14 cellular contexts compared by ENCODE assay signal in the genomic region with DNA sequence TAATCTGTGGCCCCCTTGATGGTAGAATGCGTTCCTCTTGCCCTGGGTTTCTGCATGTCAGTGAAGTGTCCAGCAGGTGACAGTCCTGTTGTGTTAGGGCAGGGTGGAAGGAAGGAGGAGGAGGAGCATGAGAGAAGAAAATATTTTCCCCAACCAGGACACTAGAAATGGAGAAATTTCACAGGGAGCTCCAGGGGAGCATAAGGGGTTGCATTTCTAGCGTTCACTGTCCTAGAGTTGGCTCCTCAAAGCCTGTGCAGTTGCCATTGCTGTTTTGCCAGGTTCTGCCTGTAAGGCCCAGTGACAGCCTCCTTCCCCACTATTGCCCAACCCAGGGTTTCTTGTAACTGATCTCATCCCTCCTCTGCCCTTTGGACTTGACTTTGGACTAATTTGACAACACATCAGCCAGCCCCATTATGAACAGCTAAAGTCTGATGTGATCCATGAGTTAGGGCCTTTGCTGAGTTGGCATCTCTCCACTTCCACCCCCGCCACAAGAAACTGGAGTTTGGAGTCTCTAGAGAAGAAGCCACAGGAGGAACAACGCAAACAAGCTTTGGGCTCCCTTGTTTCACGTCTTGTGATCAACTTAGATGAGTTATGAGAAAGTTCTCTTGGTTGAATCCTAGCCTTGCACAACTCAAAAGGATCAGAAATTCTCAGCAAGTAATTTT. TPM values are rescaled to one million over a fixed set of nuclear protein-coding genes. Genes with fewer than 3 reads are reported as not detected.
DNase-seq lines count a peak whose midpoint lies in the region; ATAC-seq, FAIRE-seq and TF ChIP-seq lines count a peak whose summit lies in the region.
"Had no signal": no experiment of that assay in that cellular context is flagged by ENCODE, and none has a peak within 500 bp of the region (broad histone marks: within the 10 kb centered on the region; RNA-seq: fewer than 3 reads in every experiment).

No MANE protein-coding gene starts in this region.

- H3K36me3 ChIP-seq in mucosa of descending colon (ENCODE audit: low read depth) (no peaks in the 10 kb centered on the region), upper lobe of right lung (no peaks in the 10 kb centered on the region)

- DNase-seq in DMS53 (lab: John Stamatoyannopoulos, UW) (peak; percentile 29), DMS53 treated with DMSO at 0.1 percent for 48 hours (lab: John Stamatoyannopoulos, UW; ENCODE audit: unreplicated experiment) (no peak), fibroblast of pulmonary artery (ENCODE audit: low read depth) (peak; percentile 55), mucosa of descending colon (peak in 1 of 3 donors; percentile 41), upper lobe of right lung (no peak), KG1 (lab: John Stamatoyannopoulos, UW) (no peak), RCC 7860 (ENCODE audit: low spot score) (no peak)
- DNase-seq: 8988T; activated CD4-positive, CD25-positive, alpha-beta regulatory T cell; GOT3; hippocampal formation; KBM-7; NCI-H226 had no signal

- peak overlapping the region; percentile 27 for H3K27ac ChIP-seq in upper lobe of right lung

- H3K4me1 ChIP-seq in mucosa of descending colon (ENCODE audit: low read depth) = no peaks in the 10 kb centered on the region
- H3K4me1 ChIP-seq in upper lobe of right lung = peaks cover 4% of the 10 kb centered on the region

- no peak for TF ChIP-seq CTCF in fibroblast of pulmonary artery (IDR thresholded peaks at IDR 0.05; ENCODE audit: low read length, missing control alignments)
- TF ChIP-seq CTCF in mucosa of descending colon (IDR thresholded peaks at IDR 0.05) = no peak
- no peak for TF ChIP-seq CTCF in upper lobe of right lung (IDR thresholded peaks at IDR 0.05)

- no peak for FAIRE-seq in RCC 7860 (lab: Jason Lieb, UNC)

- no peaks in the 10 kb centered on the region for H3K27me3 ChIP-seq in upper lobe of right lung

- H3K9me3 ChIP-seq in mucosa of descending colon = no peaks in the 10 kb centered on the region
- H3K9me3 ChIP-seq in upper lobe of right lung = no peaks in the 10 kb centered on the region

- ATAC-seq in mucosa of descending colon (peak; percentile 91), upper lobe of right lung (peak; percentile 71), HG03159 (IDR thresholded peaks at IDR 0.05; ENCODE audit: unreplicated experiment) (no peak)

- no peak overlapping the region for H3K4me3 ChIP-seq in fibroblast of pulmonary artery (replicated peaks; ENCODE audit: low read depth, low read length)
- H3K4me3 ChIP-seq in mucosa of descending colon = no peak overlapping the region
- H3K4me3 ChIP-seq in upper lobe of right lung = no peak overlapping the region

- intact Hi-C loops in mucosa of descending colon (cut with DNase I, micrococcal nuclease) (loop anchor here in 1 of 2 donors (10.0 kb wide), 1 partner anchor 90 kb away; no protein-coding TSS in a partner anchor), upper lobe of right lung (cut with DNase I) (no loop called here)

RNA-seq across cellular contexts. Expression of a gene that starts 14.0 kb away (rescaled TPM):
- 10 to 100 TPM in 1 of 3 donors, 1 to 10 TPM in 2; 3.2 to 14.2 (median 3.3) TPM for total RNA-seq in mucosa of descending colon
- 13.1 TPM for total RNA-seq in upper lobe of right lung

Comparison
In these comparisons a context has a peak if more than half of its experiments do, and no peak if none do; other contexts are left out.
1. DNase-seq: peak in DMS53 (single experiment) and fibroblast of pulmonary artery (single experiment); none in DMS53 treated with DMSO at 0.1 percent for 48 hours (single experiment), upper lobe of right lung (single experiment), KG1 (single experiment) and RCC 7860 (single experiment).